ENCODE assay signal across 17 cellular contexts in genomic region chr9:98887918-98888510, GRCh38. TPM values are rescaled to one million over a fixed set of nuclear protein-coding genes. Genes with fewer than 3 reads are reported as not detected.
DNase-seq lines count a peak whose midpoint lies in the region; ATAC-seq and TF ChIP-seq lines count a peak whose summit lies in the region.
"Had no signal": no experiment of that assay in that cellular context is flagged by ENCODE, and none has a peak within 500 bp of the region (broad histone marks: within the 10 kb centered on the region; RNA-seq: fewer than 3 reads in every experiment).

No MANE protein-coding gene starts in this region.

- in situ Hi-C loops in transverse colon (cut with MboI; ENCODE audit: low pct_ligation_motif_present in 1 of 4, low pct_unique_long_range_greater_than_20kb in 1 of 4, low sequenced_read_pairs in 3 of 4) (no loop called here), GM13976 (cut with MboI; ENCODE audit: low sequenced_read_pairs, unreplicated experiment) (no loop called here)

- H3K4me3 ChIP-seq in left ventricle myocardium inferior (no peak overlapping the region), transverse colon (no peak overlapping the region)
- H3K4me3 ChIP-seq: Peyer's patch had no signal

- no peak for TF ChIP-seq CTCF in left ventricle myocardium inferior (IDR thresholded peaks at IDR 0.05; ENCODE audit: borderline replicate concordance)
- no peak for TF ChIP-seq CTCF in transverse colon (IDR thresholded peaks at IDR 0.05)
- TF ChIP-seq CTCF in GM13976 (IDR thresholded peaks at IDR 0.05; ENCODE audit: borderline replicate concordance, control extremely low read depth, extremely low read depth, insufficient read depth, missing control alignments) = no peak

- TF ChIP-seq EP300 in transverse colon (IDR thresholded peaks at IDR 0.05; ENCODE audit: low read depth) = no peak

- intact Hi-C loops in left ventricle myocardium inferior (cut with micrococcal nuclease) (no loop called here), Right ventricle myocardium inferior (cut with DNase I) (loop anchor here (2.0 kb wide), 1 partner anchor 21 kb away; no protein-coding TSS in a partner anchor), transverse colon (cut with DNase I; ENCODE audit: low total_unique reads) (no loop called here)

- DNase-seq in left ventricle myocardium inferior (no peak), Right ventricle myocardium inferior (ENCODE audit: missing footprints) (no peak), NCI-H526 treated with DMSO at 0.1 percent for 48 hours (lab: John Stamatoyannopoulos, UW) (peak; percentile 74), dermis blood vessel endothelial cell (peak; percentile 35), transverse colon (no peak), GM13976 (ENCODE audit: low spot score) (no peak)
- DNase-seq in stimulated activated CD4-positive, alpha-beta T cell treated with anti-CD3 and anti-CD28 coated beads, Interleukin-2, amount 100 ng/mL, for 24 hours = no peak
- DNase-seq: activated CD8-positive, alpha-beta memory T cell treated with anti-CD3 and anti-CD28 coated beads for 24 hours; BE2C; GF-D8; NCI-H1436 treated with DMSO at 0.1 percent for 48 hours; Peyer's patch; stimulated activated CD4-positive, alpha-beta T cell treated with anti-CD3 and anti-CD28 coated beads, Interleukin-4, amount 100 ng/mL, for 24 hours; stimulated activated naive CD4-positive, alpha-beta T cell had no signal

- 17 to 48% methylated on average over 4 to 6 of the region's 6 CpGs for WGBS in transverse colon (ENCODE audit: low coverage in 1 of 2), 2 donors

- H3K9me3 ChIP-seq in left ventricle myocardium inferior (replicated peaks) (no peaks in the 10 kb centered on the region), transverse colon (no peaks in the 10 kb centered on the region)
- H3K9me3 ChIP-seq: BE2C, Peyer's patch had no signal

- H3K36me3 ChIP-seq in left ventricle myocardium inferior (no peaks in the 10 kb centered on the region), transverse colon (no peaks in the 10 kb centered on the region)
- H3K36me3 ChIP-seq: BE2C, Peyer's patch had no signal

- no peak for TF ChIP-seq POLR2A in transverse colon (IDR thresholded peaks at IDR 0.05)

- H3K4me1 ChIP-seq in left ventricle myocardium inferior = peaks cover 74% of the 10 kb centered on the region
- no peaks in the 10 kb centered on the region for H3K4me1 ChIP-seq in transverse colon
- H3K4me1 ChIP-seq: BE2C, Peyer's patch had no signal

- ATAC-seq in Right ventricle myocardium inferior = no peak
- ATAC-seq in HG03439 (IDR thresholded peaks at IDR 0.05; ENCODE audit: unreplicated experiment) = no peak
- ATAC-seq: activated naive CD4-positive, alpha-beta T cell treated with anti-CD3 and anti-CD28 coated beads, Interleukin-2, amount 50 U/mL, for 72 hours had no signal

- H3K27ac ChIP-seq in left ventricle myocardium inferior (replicated peaks) (peak overlapping the region; percentile 81), transverse colon (no peak overlapping the region)
- H3K27ac ChIP-seq: Peyer's patch had no signal

- no peaks in the 10 kb centered on the region for H3K27me3 ChIP-seq in left ventricle myocardium inferior (ENCODE audit: low read depth)
- no peaks in the 10 kb centered on the region for H3K27me3 ChIP-seq in transverse colon
- H3K27me3 ChIP-seq: Peyer's patch had no signal

RNA-seq across cellular contexts. Expression of gene COL15A1, which starts 55.7 kb away (rescaled TPM):
- total RNA-seq in left ventricle myocardium inferior (45.4 TPM), Right ventricle myocardium inferior (58.3 TPM), dermis blood vessel endothelial cell (0.42 and 31.5 TPM in 2 replicates), transverse colon (10 to 100 TPM in 2 of 4 donors, 1 to 10 TPM in 2; 4.6 to 51.9 (median 10.7) TPM)
- total RNA-seq: progenitor cell of endocrine pancreas had no signal

Comparison
In these comparisons a context has a peak if more than half of its experiments do, and no peak if none do; other contexts are left out.
1. DNase-seq: peak in NCI-H526 treated with DMSO at 0.1 percent for 48 hours (single experiment) and dermis blood vessel endothelial cell (single experiment); none in left ventricle myocardium inferior (single experiment), Right ventricle myocardium inferior (single experiment), stimulated activated CD4-positive, alpha-beta T cell treated with anti-CD3 and anti-CD28 coated beads, Interleukin-2, amount 100 ng/mL, for 24 hours (0 of 2), transverse colon (single experiment) and GM13976 (single experiment).